8 cellular contexts compared by ENCODE assay signal in the genomic region with DNA sequence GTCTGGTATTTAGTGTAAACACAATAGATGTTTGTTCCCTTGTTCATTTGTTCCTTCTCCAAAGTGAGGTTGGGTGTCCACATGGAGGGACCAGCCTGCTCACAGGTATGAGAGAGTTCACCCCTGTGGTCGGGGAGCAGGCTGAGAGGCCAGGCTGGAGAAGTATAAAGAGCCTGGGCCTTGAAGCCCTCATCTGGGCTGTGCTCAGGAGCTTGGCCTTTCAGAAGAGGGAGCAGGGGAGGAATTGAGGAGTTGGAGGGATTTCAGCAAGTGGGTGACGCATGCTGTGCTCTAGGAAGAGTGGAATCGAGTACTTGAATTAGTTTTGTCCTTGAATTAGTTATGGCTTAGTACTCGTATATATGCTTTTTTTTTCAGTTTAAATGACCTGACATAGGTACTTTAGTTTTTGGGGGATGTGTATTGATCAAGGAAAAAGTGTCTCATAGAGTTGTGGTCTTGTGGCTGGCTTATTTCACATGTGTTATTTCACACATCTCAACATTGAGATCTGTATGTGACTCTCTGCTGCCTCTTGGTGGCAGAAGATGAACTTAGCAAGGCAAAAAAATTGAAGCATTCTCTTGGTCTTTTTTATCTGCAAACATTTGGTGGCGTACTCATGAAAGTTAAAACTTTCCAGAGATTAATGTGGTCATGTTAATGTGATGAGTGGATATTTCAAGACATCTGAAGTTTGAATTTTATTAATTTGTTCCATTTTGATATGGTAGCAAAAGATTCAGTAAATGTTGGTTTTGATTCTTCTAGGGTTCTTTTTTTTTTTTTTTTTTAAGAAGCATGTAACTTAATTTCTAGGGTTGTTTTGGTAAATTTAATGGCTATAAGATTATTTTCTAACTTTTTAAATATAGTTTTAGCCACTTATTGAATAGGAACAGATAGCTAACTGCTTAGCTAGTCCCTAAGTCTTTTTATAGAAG. TPM values are rescaled to one million over a fixed set of nuclear protein-coding genes. Genes with fewer than 3 reads are reported as not detected.
DNase-seq lines count a peak whose midpoint lies in the region; ATAC-seq and TF ChIP-seq lines count a peak whose summit lies in the region.

No MANE protein-coding gene starts in this region.

- peak; percentile 84 for ATAC-seq in SK-N-SH treated with all-trans-retinoic acid at 6 μM for 48 hours

- no peaks in the 10 kb centered on the region for H4K20me1 ChIP-seq in KMS-11 (ENCODE audit: insufficient read depth)

- POLR2A ChIA-PET in MCF 10A (lab: Yijun Ruan, JAX), result interaction anchor here (0.6 kb wide), 1 partner anchor 152 kb away, joined by 6 read pairs; no protein-coding TSS in a partner anchor

- H3K27ac Mint-ChIP-seq in MCF 10A (ENCODE audit: low read depth, unreplicated experiment), result no peak overlapping the region

- BruUV-seq in MCF 10A (replicated peaks; lab: Mats Ljungman, UMichigan), result no TSS peak

- DNase-seq in activated effector memory CD4-positive, alpha-beta T cell treated with anti-CD3 and anti-CD28 coated beads, Interleukin-2, amount 50 U/mL, for 16 hours, result peak; percentile 66
- DNase-seq in activated effector memory CD4-positive, alpha-beta T cell treated with Interleukin-2 at 50 U/mL for 16 hours, result no peak
- DNase-seq in H4 (ENCODE audit: low spot score) (peak; percentile 33), MCF 10A (ENCODE audit: unreplicated experiment) (peak; percentile 67), inferior parietal cortex (ENCODE audit: extremely low spot score) (peak; percentile 93)
- DNase-seq in stimulated activated CD4-positive, alpha-beta T cell treated with anti-CD3 and anti-CD28 coated beads, Interleukin-2, amount 100 ng/mL, for 48 hours, result peak; percentile 24 to 44

- CTCF ChIA-PET in MCF 10A (lab: Yijun Ruan, JAX), result interaction anchor here (0.7 to 4.3 kb wide), 21 partner anchors 9 to 843 kb away, joined by 3 to 20 read pairs (median 4); no protein-coding TSS in a partner anchor

- H3K4me3 ChIP-seq in KMS-11 (IDR thresholded peaks at IDR 0.05; ENCODE audit: insufficient read depth, low read depth, low read length), result no peak overlapping the region

- peaks cover 86% of the 10 kb centered on the region for H3K27me3 Mint-ChIP-seq in MCF 10A (ENCODE audit: insufficient read depth, unreplicated experiment)

- H3K4me3 Mint-ChIP-seq in MCF 10A (ENCODE audit: unreplicated experiment), result no peak overlapping the region

- H3K36me3 ChIP-seq in KMS-11 (ENCODE audit: insufficient read depth), result no peaks in the 10 kb centered on the region

- intact Hi-C loops in MCF 10A (cut with micrococcal nuclease), result loop anchor here (1.0 to 5.0 kb wide), 2 partner anchors 158 to 259 kb away; no protein-coding TSS in a partner anchor

- H3K4me2 ChIP-seq in KMS-11, result no peak overlapping the region

- no peaks in the 10 kb centered on the region for H3K4me1 Mint-ChIP-seq in MCF 10A (ENCODE audit: insufficient read depth, unreplicated experiment)

- no peak overlapping the region for H2AFZ ChIP-seq in KMS-11 (ENCODE audit: low read depth)

- H3K9ac ChIP-seq in KMS-11, result no peak overlapping the region

- peaks cover 6% of the 10 kb centered on the region for H3K36me3 Mint-ChIP-seq in MCF 10A (ENCODE audit: insufficient read depth, unreplicated experiment)

- H3K4me1 ChIP-seq in KMS-11 (ENCODE audit: low read depth, poor library complexity, severe bottlenecking), result peaks cover 6% of the 10 kb centered on the region

- H3K27me3 ChIP-seq in KMS-11 (ENCODE audit: insufficient read depth, low read depth), result no peaks in the 10 kb centered on the region

- H3K79me2 ChIP-seq in KMS-11 (ENCODE audit: insufficient read depth, low read depth), result no peaks in the 10 kb centered on the region

- H3K27ac ChIP-seq in KMS-11, result no peak overlapping the region

- TF ChIP-seq CTCF in KMS-11 (conservative IDR thresholded peaks at IDR 0.05; ENCODE audit: low read depth, low read length) (peak; percentile 76), MCF 10A (IDR thresholded peaks at IDR 0.05; ENCODE audit: unreplicated experiment) (peak; percentile 65)

- H3K9me3 Mint-ChIP-seq in MCF 10A (ENCODE audit: unreplicated experiment), result no peaks in the 10 kb centered on the region

TF ChIP-seq in SK-N-SH treated with all-trans-retinoic acid at 6 μM for 48 hours, 23 proteins besides CTCF, POLR2A, EP300 and RAD21:
- TF ChIP-seq CSDC2 (CRISPR knock-in tag; IDR thresholded peaks at IDR 0.05) (no peak), RARB (CRISPR knock-in tag; IDR thresholded peaks at IDR 0.05) (no peak), ZFP30 (CRISPR knock-in tag; IDR thresholded peaks at IDR 0.05) (no peak)
- TF ChIP-seq, protein P1, sequence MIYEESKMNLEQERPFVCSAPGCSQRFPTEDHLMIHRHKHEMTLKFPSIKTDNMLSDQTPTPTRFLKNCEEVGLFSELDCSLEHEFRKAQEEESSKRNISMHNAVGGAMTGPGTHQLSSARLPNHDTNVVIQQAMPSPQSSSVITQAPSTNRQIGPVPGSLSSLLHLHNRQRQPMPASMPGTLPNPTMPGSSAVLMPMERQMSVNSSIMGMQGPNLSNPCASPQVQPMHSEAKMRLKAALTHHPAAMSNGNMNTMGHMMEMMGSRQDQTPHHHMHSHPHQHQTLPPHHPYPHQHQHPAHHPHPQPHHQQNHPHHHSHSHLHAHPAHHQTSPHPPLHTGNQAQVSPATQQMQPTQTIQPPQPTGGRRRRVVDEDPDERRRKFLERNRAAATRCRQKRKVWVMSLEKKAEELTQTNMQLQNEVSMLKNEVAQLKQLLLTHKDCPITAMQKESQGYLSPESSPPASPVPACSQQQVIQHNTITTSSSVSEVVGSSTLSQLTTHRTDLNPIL (CRISPR knock-in tag; IDR thresholded peaks at IDR 0.05; ENCODE audit: low read depth), result no peak

RNA-seq across cellular contexts. Expression of a gene that starts 54.3 kb away (rescaled TPM):
- 1.4 and 2.4 TPM in 2 replicates for total RNA-seq in H4 (2014; rRNA removed; shearing (Covaris generic))
- total RNA-seq in MCF 10A (2022), result not detected in 2 replicates
